In the genomic region with DNA sequence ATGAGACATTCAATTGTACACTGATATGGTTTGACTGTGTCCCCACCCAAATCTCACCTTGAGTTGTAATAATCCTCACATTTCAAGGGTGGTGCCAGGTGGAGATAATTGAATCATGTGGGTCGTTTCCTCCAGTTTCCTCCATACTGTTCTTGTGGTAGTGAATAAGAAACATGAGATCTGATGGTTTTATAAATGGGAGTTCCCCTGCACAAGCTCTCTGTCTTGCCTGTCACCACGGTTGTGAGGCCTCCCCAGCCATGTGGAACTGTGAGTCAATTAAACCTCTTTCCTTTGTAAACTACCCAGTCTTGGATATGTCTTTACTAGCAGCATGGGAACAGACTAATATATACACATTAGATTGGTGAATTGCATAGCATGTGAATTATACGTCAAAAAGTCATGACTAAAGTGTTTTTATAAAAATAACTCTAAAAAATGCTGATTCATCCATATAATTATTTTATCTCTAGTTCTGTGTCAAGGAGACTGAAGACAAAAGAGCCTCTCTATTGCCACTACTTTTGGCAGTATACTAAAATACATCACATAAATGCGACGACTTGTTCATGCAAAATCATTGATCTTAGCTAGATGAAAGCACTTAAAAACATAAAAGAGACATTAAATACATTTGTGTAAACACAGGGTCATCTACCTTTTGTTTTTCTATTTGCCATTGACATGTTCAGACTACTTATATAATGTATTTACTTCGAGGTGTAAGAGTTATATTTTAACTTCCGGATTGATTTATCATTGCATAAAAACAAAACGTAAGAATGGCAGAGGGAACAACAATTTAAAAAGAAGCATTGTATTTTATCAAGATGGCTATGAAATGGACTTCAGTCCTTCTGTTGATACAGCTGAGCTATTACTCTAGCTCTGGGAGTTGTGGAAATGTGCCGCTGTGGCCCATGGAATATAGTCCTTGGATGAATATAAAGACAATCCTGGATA, we compare ENCODE assay signal across 2 cellular contexts.
TF ChIP-seq lines count a peak whose summit lies in the region.

No MANE protein-coding gene starts in this region.

TF ChIP-seq in HepG2, 621 proteins besides CTCF, POLR2A, EP300 and RAD21 (continued from another document and continues in another):
- TF ChIP-seq, protein P1, sequence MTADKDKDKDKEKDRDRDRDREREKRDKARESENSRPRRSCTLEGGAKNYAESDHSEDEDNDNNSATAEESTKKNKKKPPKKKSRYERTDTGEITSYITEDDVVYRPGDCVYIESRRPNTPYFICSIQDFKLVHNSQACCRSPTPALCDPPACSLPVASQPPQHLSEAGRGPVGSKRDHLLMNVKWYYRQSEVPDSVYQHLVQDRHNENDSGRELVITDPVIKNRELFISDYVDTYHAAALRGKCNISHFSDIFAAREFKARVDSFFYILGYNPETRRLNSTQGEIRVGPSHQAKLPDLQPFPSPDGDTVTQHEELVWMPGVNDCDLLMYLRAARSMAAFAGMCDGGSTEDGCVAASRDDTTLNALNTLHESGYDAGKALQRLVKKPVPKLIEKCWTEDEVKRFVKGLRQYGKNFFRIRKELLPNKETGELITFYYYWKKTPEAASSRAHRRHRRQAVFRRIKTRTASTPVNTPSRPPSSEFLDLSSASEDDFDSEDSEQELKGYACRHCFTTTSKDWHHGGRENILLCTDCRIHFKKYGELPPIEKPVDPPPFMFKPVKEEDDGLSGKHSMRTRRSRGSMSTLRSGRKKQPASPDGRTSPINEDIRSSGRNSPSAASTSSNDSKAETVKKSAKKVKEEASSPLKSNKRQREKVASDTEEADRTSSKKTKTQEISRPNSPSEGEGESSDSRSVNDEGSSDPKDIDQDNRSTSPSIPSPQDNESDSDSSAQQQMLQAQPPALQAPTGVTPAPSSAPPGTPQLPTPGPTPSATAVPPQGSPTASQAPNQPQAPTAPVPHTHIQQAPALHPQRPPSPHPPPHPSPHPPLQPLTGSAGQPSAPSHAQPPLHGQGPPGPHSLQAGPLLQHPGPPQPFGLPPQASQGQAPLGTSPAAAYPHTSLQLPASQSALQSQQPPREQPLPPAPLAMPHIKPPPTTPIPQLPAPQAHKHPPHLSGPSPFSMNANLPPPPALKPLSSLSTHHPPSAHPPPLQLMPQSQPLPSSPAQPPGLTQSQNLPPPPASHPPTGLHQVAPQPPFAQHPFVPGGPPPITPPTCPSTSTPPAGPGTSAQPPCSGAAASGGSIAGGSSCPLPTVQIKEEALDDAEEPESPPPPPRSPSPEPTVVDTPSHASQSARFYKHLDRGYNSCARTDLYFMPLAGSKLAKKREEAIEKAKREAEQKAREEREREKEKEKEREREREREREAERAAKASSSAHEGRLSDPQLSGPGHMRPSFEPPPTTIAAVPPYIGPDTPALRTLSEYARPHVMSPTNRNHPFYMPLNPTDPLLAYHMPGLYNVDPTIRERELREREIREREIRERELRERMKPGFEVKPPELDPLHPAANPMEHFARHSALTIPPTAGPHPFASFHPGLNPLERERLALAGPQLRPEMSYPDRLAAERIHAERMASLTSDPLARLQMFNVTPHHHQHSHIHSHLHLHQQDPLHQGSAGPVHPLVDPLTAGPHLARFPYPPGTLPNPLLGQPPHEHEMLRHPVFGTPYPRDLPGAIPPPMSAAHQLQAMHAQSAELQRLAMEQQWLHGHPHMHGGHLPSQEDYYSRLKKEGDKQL (CRISPR knock-in tag; IDR thresholded peaks at IDR 0.05; ENCODE audit: low read depth), result 0 out of 2 replicates have a peak, but pooled peaks have one; percentile 16
- TF ChIP-seq GATAD2A (CRISPR knock-in tag; IDR thresholded peaks at IDR 0.05) (no peak; the same call in 1 of the 2 replicates), PHF21A (CRISPR knock-in tag; IDR thresholded peaks at IDR 0.05) (no peak; the same call in 1 of the 2 replicates), MIXL1 (CRISPR knock-in tag; IDR thresholded peaks at IDR 0.05) (0 out of 2 replicates have a peak, but pooled peaks have one; percentile 42), NFYC (CRISPR knock-in tag; IDR thresholded peaks at IDR 0.05) (no peak), TCF7 (IDR thresholded peaks at IDR 0.05; ENCODE audit: low read depth) (peak; percentile 78), ZBTB38 (CRISPR knock-in tag; IDR thresholded peaks at IDR 0.05) (no peak), ZNF598 (CRISPR knock-in tag; IDR thresholded peaks at IDR 0.05; ENCODE audit: borderline replicate concordance) (no peak), ZBTB3 (CRISPR knock-in tag; IDR thresholded peaks at IDR 0.05; ENCODE audit: borderline replicate concordance, low read depth) (no peak), SOX13 (IDR thresholded peaks at IDR 0.05) (no peak), SOX13 (CRISPR knock-in tag; conservative IDR thresholded peaks at IDR 0.05 in 1 of 2, IDR thresholded peaks at IDR 0.05 in 1 of 2) (peak in 1 of 2 experiments; percentile 90; a peak in 2 of 4 replicates), GTF2F1 (IDR thresholded peaks at IDR 0.05; ENCODE audit: low read length) (no peak), ZNF224 (CRISPR knock-in tag; IDR thresholded peaks at IDR 0.05) (no peak), ELF4 (CRISPR knock-in tag; IDR thresholded peaks at IDR 0.05; ENCODE audit: borderline replicate concordance) (no peak), STAT5B (CRISPR knock-in tag; IDR thresholded peaks at IDR 0.05) (no peak), ZC3H4 (CRISPR knock-in tag; IDR thresholded peaks at IDR 0.05; ENCODE audit: borderline replicate concordance) (no peak), CREB1 (IDR thresholded peaks at IDR 0.05) (no peak), CREB1 (CRISPR knock-in tag; IDR thresholded peaks at IDR 0.05) (peak; percentile 63; the same call in 1 of the 2 replicates)
- TF ChIP-seq, protein P2, sequence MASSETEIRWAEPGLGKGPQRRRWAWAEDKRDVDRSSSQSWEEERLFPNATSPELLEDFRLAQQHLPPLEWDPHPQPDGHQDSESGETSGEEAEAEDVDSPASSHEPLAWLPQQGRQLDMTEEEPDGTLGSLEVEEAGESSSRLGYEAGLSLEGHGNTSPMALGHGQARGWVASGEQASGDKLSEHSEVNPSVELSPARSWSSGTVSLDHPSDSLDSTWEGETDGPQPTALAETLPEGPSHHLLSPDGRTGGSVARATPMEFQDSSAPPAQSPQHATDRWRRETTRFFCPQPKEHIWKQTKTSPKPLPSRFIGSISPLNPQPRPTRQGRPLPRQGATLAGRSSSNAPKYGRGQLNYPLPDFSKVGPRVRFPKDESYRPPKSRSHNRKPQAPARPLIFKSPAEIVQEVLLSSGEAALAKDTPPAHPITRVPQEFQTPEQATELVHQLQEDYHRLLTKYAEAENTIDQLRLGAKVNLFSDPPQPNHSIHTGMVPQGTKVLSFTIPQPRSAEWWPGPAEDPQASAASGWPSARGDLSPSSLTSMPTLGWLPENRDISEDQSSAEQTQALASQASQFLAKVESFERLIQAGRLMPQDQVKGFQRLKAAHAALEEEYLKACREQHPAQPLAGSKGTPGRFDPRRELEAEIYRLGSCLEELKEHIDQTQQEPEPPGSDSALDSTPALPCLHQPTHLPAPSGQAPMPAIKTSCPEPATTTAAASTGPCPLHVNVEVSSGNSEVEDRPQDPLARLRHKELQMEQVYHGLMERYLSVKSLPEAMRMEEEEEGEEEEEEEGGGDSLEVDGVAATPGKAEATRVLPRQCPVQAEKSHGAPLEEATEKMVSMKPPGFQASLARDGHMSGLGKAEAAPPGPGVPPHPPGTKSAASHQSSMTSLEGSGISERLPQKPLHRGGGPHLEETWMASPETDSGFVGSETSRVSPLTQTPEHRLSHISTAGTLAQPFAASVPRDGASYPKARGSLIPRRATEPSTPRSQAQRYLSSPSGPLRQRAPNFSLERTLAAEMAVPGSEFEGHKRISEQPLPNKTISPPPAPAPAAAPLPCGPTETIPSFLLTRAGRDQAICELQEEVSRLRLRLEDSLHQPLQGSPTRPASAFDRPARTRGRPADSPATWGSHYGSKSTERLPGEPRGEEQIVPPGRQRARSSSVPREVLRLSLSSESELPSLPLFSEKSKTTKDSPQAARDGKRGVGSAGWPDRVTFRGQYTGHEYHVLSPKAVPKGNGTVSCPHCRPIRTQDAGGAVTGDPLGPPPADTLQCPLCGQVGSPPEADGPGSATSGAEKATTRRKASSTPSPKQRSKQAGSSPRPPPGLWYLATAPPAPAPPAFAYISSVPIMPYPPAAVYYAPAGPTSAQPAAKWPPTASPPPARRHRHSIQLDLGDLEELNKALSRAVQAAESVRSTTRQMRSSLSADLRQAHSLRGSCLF (CRISPR knock-in tag; IDR thresholded peaks at IDR 0.05; ENCODE audit: borderline replicate concordance), result no peak

TF ChIP-seq in GM12878, 131 proteins besides CTCF, POLR2A, EP300 and RAD21 (continued from another document):
- TF ChIP-seq, protein P3, sequence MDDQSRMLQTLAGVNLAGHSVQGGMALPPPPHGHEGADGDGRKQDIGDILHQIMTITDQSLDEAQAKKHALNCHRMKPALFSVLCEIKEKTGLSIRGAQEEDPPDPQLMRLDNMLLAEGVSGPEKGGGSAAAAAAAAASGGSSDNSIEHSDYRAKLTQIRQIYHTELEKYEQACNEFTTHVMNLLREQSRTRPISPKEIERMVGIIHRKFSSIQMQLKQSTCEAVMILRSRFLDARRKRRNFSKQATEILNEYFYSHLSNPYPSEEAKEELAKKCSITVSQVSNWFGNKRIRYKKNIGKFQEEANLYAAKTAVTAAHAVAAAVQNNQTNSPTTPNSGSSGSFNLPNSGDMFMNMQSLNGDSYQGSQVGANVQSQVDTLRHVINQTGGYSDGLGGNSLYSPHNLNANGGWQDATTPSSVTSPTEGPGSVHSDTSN (IDR thresholded peaks at IDR 0.05; ENCODE audit: insufficient replicate concordance, low read depth, low read length), result no peak
- TF ChIP-seq NR2C2 (IDR thresholded peaks at IDR 0.05; ENCODE audit: borderline replicate concordance, control insufficient read depth, insufficient read length, low read depth), result no peak
- no peak for TF ChIP-seq PAX8 (IDR thresholded peaks at IDR 0.05)
- TF ChIP-seq CHD2 (IDR thresholded peaks at IDR 0.05; ENCODE audit: borderline replicate concordance, low read depth, low read length), result no peak
- no peak for TF ChIP-seq TCF3 (IDR thresholded peaks at IDR 0.05; ENCODE audit: borderline replicate concordance, insufficient read depth, low read depth, low read length)
- TF ChIP-seq ZNF384 (IDR thresholded peaks at IDR 0.05; ENCODE audit: borderline replicate concordance, low read depth, low read length), result no peak
